ENCODE assay signal across 20 cellular contexts in the genomic region with DNA sequence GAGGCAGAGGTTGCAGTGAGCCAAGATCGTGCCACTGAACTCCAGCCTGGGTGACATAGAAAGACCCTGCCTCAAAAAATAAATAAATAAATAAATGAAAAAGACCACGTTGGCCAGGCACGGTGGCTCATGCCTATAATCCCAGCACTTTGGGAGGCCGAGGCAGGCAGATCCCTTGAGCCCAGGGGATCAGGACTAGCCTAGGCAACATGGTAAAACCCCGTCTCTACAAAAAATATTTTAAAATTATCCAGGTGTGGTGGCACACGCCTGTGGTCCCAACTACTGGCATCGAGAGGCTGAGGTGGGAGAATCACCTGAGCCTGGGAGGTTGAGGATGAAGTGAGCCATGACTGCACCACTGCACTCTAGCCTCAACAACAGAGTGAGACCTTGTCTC.
A peak's percentile ranks its signal among the peaks of the same experiment; 100 is the strongest.
DNase-seq lines count a peak whose midpoint lies in the region; TF ChIP-seq lines count a peak whose summit lies in the region.
"Had no signal": no experiment of that assay in that cellular context is flagged by ENCODE, and none has a peak within 500 bp of the region (broad histone marks: within the 10 kb centered on the region; RNA-seq: fewer than 3 reads in every experiment).

No MANE protein-coding gene starts in this region.

- POLR2A ChIA-PET in A673 (lab: Charles Lee; ENCODE audit: low non-redundant PET) = no interaction called here

- TF ChIP-seq CTCF in VCaP (conservative IDR thresholded peaks at IDR 0.05) = no peak
- TF ChIP-seq CTCF in colonic mucosa (IDR thresholded peaks at IDR 0.05) = no peak
- no peak for TF ChIP-seq CTCF in A673 (conservative IDR thresholded peaks at IDR 0.05; ENCODE audit: low read depth, low read length)

- H3K9me3 Mint-ChIP-seq in T-helper 2 cell treated with Interferon-gamma antibody and Interleukin-4, amounts not matched to agents 5 μg/mL and 100 μg/mL, for 36 hours = no peaks in the 10 kb centered on the region
- H3K9me3 Mint-ChIP-seq: activated CD4-positive, alpha-beta T cell treated with anti-CD3 and anti-CD28 coated beads, Interleukin-2, amount 10 ng/mL, durations not matched to agents 24 days and 14 days had no signal

- H3K27ac Mint-ChIP-seq in T-helper 2 cell treated with Interferon-gamma antibody and Interleukin-4, amounts not matched to agents 5 μg/mL and 100 μg/mL, for 36 hours = no peak overlapping the region
- H3K27ac Mint-ChIP-seq: activated CD4-positive, alpha-beta T cell treated with anti-CD3 and anti-CD28 coated beads, Interleukin-2, amount 10 ng/mL, durations not matched to agents 24 days and 14 days; activated CD8-positive, alpha-beta memory T cell treated with anti-CD3 and anti-CD28 coated beads, Interleukin-2, amount 10 ng/mL, durations not matched to agents 7 days and 5 days; CD4-positive, CD25-positive, alpha-beta regulatory T cell; progenitor cell of endocrine pancreas had no signal

- H3K27ac ChIP-seq in VCaP (peak overlapping the region; percentile 49), colonic mucosa (peak overlapping the region; percentile 34), muscle layer of colon (ENCODE audit: low read depth, low read length) (peak overlapping the region; percentile 46), temporal lobe (ENCODE audit: low read depth, low read length) (peak overlapping the region; percentile 59), A673 (ENCODE audit: low read depth, low read length, poor library complexity, severe bottlenecking) (no peak overlapping the region)

- peaks cover 3% of the 10 kb centered on the region for H3K4me1 ChIP-seq in colonic mucosa
- peaks cover 59% of the 10 kb centered on the region for H3K4me1 ChIP-seq in muscle layer of colon (ENCODE audit: insufficient read depth, low read length)
- no peaks in the 10 kb centered on the region for H3K4me1 ChIP-seq in A673 (ENCODE audit: insufficient read depth, low read length, poor library complexity, severe bottlenecking)

- DNase-seq in colonic mucosa = no peak
- no peak for DNase-seq in NK-92 (lab: John Stamatoyannopoulos, UW; ENCODE audit: unreplicated experiment)
- no peak for DNase-seq in T-helper 2 cell treated with Interferon-gamma antibody and Interleukin-4, amounts not matched to agents 5 μg/mL and 100 μg/mL, for 36 hours (ENCODE audit: low spot score)
- DNase-seq in OCI-M1 (lab: John Stamatoyannopoulos, UW) = no peak
- DNase-seq in A673 (ENCODE audit: low spot score) = no peak
- DNase-seq: activated CD4-positive, alpha-beta T cell treated with anti-CD3 and anti-CD28 coated beads, Interleukin-2, amount 10 ng/mL, durations not matched to agents 24 days and 14 days; activated CD8-positive, alpha-beta memory T cell treated with anti-CD3 and anti-CD28 coated beads, Interleukin-2, amount 10 ng/mL, durations not matched to agents 7 days and 5 days; activated naive CD4-positive, alpha-beta T cell treated with anti-CD3 and anti-CD28 coated beads, Interleukin-2, amount 50 U/mL, for 16 hours; CD4-positive, CD25-positive, alpha-beta regulatory T cell; DMS 273 treated with DMSO at 0.1 percent for 48 hours; effector memory CD4-positive, alpha-beta T cell; NCI-H187 treated with DMSO at 0.1 percent for 48 hours; NCI-H526; stimulated activated CD4-positive, alpha-beta T cell treated with anti-CD3 and anti-CD28 coated beads, Interleukin-2, amount 100 ng/mL, for 24 hours; T-helper 2 cell had no signal

- H3K4me3 ChIP-seq in colonic mucosa (no peak overlapping the region), muscle layer of colon (ENCODE audit: low read depth in 1 of 2, low read length in 2 of 2) (no peak overlapping the region), A673 (ENCODE audit: low read depth, low read length, poor library complexity, severe bottlenecking) (no peak overlapping the region)
- H3K4me3 ChIP-seq: smooth muscle cell had no signal

- no peak overlapping the region for H3K4me3 Mint-ChIP-seq in T-helper 2 cell treated with Interferon-gamma antibody and Interleukin-4, amounts not matched to agents 5 μg/mL and 100 μg/mL, for 36 hours
- H3K4me3 Mint-ChIP-seq: activated CD4-positive, alpha-beta T cell treated with anti-CD3 and anti-CD28 coated beads, Interleukin-2, amount 10 ng/mL, durations not matched to agents 24 days and 14 days; activated CD8-positive, alpha-beta memory T cell treated with anti-CD3 and anti-CD28 coated beads, Interleukin-2, amount 10 ng/mL, durations not matched to agents 7 days and 5 days; CD4-positive, CD25-positive, alpha-beta regulatory T cell had no signal

- H3K27me3 ChIP-seq in colonic mucosa (no peaks in the 10 kb centered on the region), muscle layer of colon (ENCODE audit: control insufficient read depth in 1 of 2, insufficient read depth in 2 of 2, low read length in 2 of 2) (no peaks in the 10 kb centered on the region), A673 (replicated peaks; ENCODE audit: insufficient read depth, low read depth, low read length, poor library complexity) (no peaks in the 10 kb centered on the region)

- no peaks in the 10 kb centered on the region for H3K36me3 Mint-ChIP-seq in T-helper 2 cell treated with Interferon-gamma antibody and Interleukin-4, amounts not matched to agents 5 μg/mL and 100 μg/mL, for 36 hours (ENCODE audit: low read depth)
- H3K36me3 Mint-ChIP-seq: activated CD8-positive, alpha-beta memory T cell treated with anti-CD3 and anti-CD28 coated beads, Interleukin-2, amount 10 ng/mL, durations not matched to agents 7 days and 5 days; CD4-positive, CD25-positive, alpha-beta regulatory T cell had no signal

- H3K9me3 ChIP-seq in colonic mucosa (no peaks in the 10 kb centered on the region), muscle layer of colon (ENCODE audit: low read length) (no peaks in the 10 kb centered on the region), A673 (ENCODE audit: low read depth, low read length, poor library complexity, severe bottlenecking) (no peaks in the 10 kb centered on the region)

- CTCF ChIA-PET in A673 (lab: Charles Lee) = no interaction called here

- no peaks in the 10 kb centered on the region for H3K4me1 Mint-ChIP-seq in T-helper 2 cell treated with Interferon-gamma antibody and Interleukin-4, amounts not matched to agents 5 μg/mL and 100 μg/mL, for 36 hours (ENCODE audit: low read depth)
- H3K4me1 Mint-ChIP-seq: activated CD4-positive, alpha-beta T cell treated with anti-CD3 and anti-CD28 coated beads, Interleukin-2, amount 10 ng/mL, durations not matched to agents 24 days and 14 days; activated CD8-positive, alpha-beta memory T cell treated with anti-CD3 and anti-CD28 coated beads, Interleukin-2, amount 10 ng/mL, durations not matched to agents 7 days and 5 days; CD4-positive, CD25-positive, alpha-beta regulatory T cell had no signal

- no TSS peak for BruUV-seq in A673 (replicated peaks; lab: Mats Ljungman, UMichigan)

- H3K9ac ChIP-seq in colonic mucosa (ENCODE audit: low read depth in 2 of 2, low read length in 2 of 2) = no peak overlapping the region
- H3K9ac ChIP-seq in muscle layer of colon (ENCODE audit: low read length) = no peak overlapping the region

- intact Hi-C loops in colonic mucosa (cut with DNase I) (no loop called here), A673 (cut with micrococcal nuclease; ENCODE audit: unreplicated experiment) (no loop called here)

- H3K27me3 Mint-ChIP-seq in T-helper 2 cell treated with Interferon-gamma antibody and Interleukin-4, amounts not matched to agents 5 μg/mL and 100 μg/mL, for 36 hours (ENCODE audit: low read depth) = peaks cover 2% of the 10 kb centered on the region
- H3K27me3 Mint-ChIP-seq: progenitor cell of endocrine pancreas had no signal

- H3K36me3 ChIP-seq in colonic mucosa (no peaks in the 10 kb centered on the region), muscle layer of colon (ENCODE audit: insufficient read depth, low read length) (peaks cover 76% of the 10 kb centered on the region), A673 (ENCODE audit: insufficient read depth, low read length, poor library complexity, severe bottlenecking) (no peaks in the 10 kb centered on the region)
